ENCODE assay signal across 30 cellular contexts in genomic region chr4:169330811-169331210, GRCh38.
"Had no signal": no experiment of that assay in that cellular context is flagged by ENCODE, and none has a peak within 500 bp of the region (broad histone marks: within the 10 kb centered on the region; RNA-seq: fewer than 3 reads in every experiment).

No MANE protein-coding gene starts in this region.

- H3K36me3 Mint-ChIP-seq: naive thymus-derived CD4-positive, alpha-beta T cell; natural killer cell; neural progenitor cell; stimulated activated naive B cell treated with anti-CD40 and anti-IgM and Interleukin-4, amounts not matched to agents 10 μg/mL and 1 μg/mL and 100 μg/mL, for 72 hours had no signal

- H3K9me3 Mint-ChIP-seq: natural killer cell; stimulated activated naive CD8-positive, alpha-beta T cell treated with anti-CD3 and anti-CD28 coated beads, Interleukin-15, Interleukin-2, amounts not matched to agents 100 ng/mL and 50 ng/mL, for 24 hours had no signal

- H3K9ac ChIP-seq: neural progenitor cell, parathyroid adenoma had no signal

- DNase-seq: naive thymus-derived CD4-positive, alpha-beta T cell; natural killer cell; occipital lobe; ovary; psoas muscle; right cardiac atrium; right lobe of liver; sigmoid colon; spleen; stimulated activated CD4-positive, alpha-beta T cell treated with anti-CD3 and anti-CD28 coated beads, Interleukin-12 subunit alpha, Interleukin-12 subunit beta, amount 100 ng/mL, for 4 hours; stimulated activated CD4-positive, alpha-beta T cell treated with anti-CD3 and anti-CD28 coated beads, Interleukin-1b, Interleukin-23, amount 100 ng/mL, for 48 hours; stimulated activated CD4-positive, alpha-beta T cell treated with anti-CD3 and anti-CD28 coated beads, Interleukin-4, amount 100 ng/mL, for 1 hour; stimulated activated CD4-positive, alpha-beta T cell treated with anti-CD3 and anti-CD28 coated beads, Interleukin-4, amount 100 ng/mL, for 4 hours; stimulated activated CD8-positive, alpha-beta memory T cell treated with anti-CD3 and anti-CD28 coated beads, Interleukin-4, amount 100 ng/mL, for 48 hours; stimulated activated naive B cell treated with anti-CD40 and anti-IgM and Interleukin-4, amounts not matched to agents 10 μg/mL and 1 μg/mL and 100 μg/mL, for 72 hours; stimulated activated naive CD4-positive, alpha-beta T cell treated with Interleukin-2 at 50 U/mL for 16 hours; stomach; thyroid gland; trophoblast cell; upper lobe of left lung had no signal

- H3K4me3 Mint-ChIP-seq: naive thymus-derived CD4-positive, alpha-beta T cell; natural killer cell; nephron; neural progenitor cell; stimulated activated naive B cell treated with anti-CD40 and anti-IgM and Interleukin-4, amounts not matched to agents 10 μg/mL and 1 μg/mL and 100 μg/mL, for 72 hours; stimulated activated naive CD8-positive, alpha-beta T cell treated with anti-CD3 and anti-CD28 coated beads, Interleukin-15, Interleukin-2, amounts not matched to agents 100 ng/mL and 50 ng/mL, for 24 hours had no signal

- H3K36me3 ChIP-seq: neural progenitor cell, ovary, right lobe of liver, sigmoid colon, spleen, stomach, thoracic aorta, thyroid gland, tibial nerve, upper lobe of left lung, vagina had no signal

- H3K4me1 Mint-ChIP-seq: naive thymus-derived CD4-positive, alpha-beta T cell; natural killer cell; nephron; neural progenitor cell; stimulated activated naive B cell treated with anti-CD40 and anti-IgM and Interleukin-4, amounts not matched to agents 10 μg/mL and 1 μg/mL and 100 μg/mL, for 72 hours had no signal

- H3K27me3 Mint-ChIP-seq: progenitor cell of endocrine pancreas; stimulated activated naive B cell treated with anti-CD40 and anti-IgM and Interleukin-4, amounts not matched to agents 10 μg/mL and 1 μg/mL and 100 μg/mL, for 72 hours; stimulated activated naive CD8-positive, alpha-beta T cell treated with anti-CD3 and anti-CD28 coated beads, Interleukin-15, Interleukin-2, amounts not matched to agents 100 ng/mL and 50 ng/mL, for 24 hours had no signal

- H3K27ac Mint-ChIP-seq: naive thymus-derived CD4-positive, alpha-beta T cell; natural killer cell; nephron; neural progenitor cell; progenitor cell of endocrine pancreas; stimulated activated naive B cell treated with anti-CD40 and anti-IgM and Interleukin-4, amounts not matched to agents 10 μg/mL and 1 μg/mL and 100 μg/mL, for 72 hours; stimulated activated naive CD8-positive, alpha-beta T cell treated with anti-CD3 and anti-CD28 coated beads, Interleukin-15, Interleukin-2, amounts not matched to agents 100 ng/mL and 50 ng/mL, for 24 hours had no signal

- H3K9me3 ChIP-seq: ovary, psoas muscle, right lobe of liver, sigmoid colon, spleen, stomach, thoracic aorta, thyroid gland, tibial nerve, vagina had no signal

- FAIRE-seq: urothelium cell line had no signal

- H3K4me3 ChIP-seq: neural progenitor cell, ovary, psoas muscle, right lobe of liver, sigmoid colon, smooth muscle cell, spleen, stomach, thoracic aorta, thyroid gland, tibial nerve, upper lobe of left lung, vagina had no signal

- H3K27me3 ChIP-seq: neural progenitor cell, ovary, right lobe of liver, sigmoid colon, spleen, stomach, thyroid gland, tibial nerve, upper lobe of left lung, vagina had no signal

- H3K4me1 ChIP-seq: neural progenitor cell, parathyroid adenoma, psoas muscle, sigmoid colon, spleen, thyroid gland, tibial nerve, upper lobe of left lung, vagina had no signal

- H3K27ac ChIP-seq: neural progenitor cell, ovary, parathyroid adenoma, psoas muscle, right lobe of liver, sigmoid colon, spleen, stomach, thoracic aorta, thyroid gland, tibial nerve, upper lobe of left lung, vagina had no signal
